ENCODE assay signal across 12 cellular contexts in the genomic region with DNA sequence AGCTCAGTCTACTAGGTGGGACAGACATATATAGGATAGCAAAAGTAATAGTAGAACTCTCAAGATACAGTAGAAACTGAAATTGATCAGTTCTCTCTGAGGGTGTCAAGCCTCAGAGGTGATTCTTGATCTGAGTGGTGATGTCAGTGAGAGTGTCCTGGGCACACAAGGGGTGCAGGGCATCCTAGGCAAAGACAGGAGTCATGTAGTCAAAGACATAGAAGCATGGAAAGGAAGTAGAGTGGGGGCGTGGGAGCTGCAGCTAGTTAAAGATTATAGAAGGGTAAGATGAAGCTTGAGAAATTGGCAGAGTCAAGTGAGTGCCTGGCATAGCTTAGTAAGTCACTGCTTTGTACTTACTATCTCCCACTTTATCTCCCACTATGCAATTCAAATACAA. TPM values are rescaled to one million over a fixed set of nuclear protein-coding genes. Genes with fewer than 3 reads are reported as not detected.
DNase-seq lines count a peak whose midpoint lies in the region; ATAC-seq, FAIRE-seq and TF ChIP-seq lines count a peak whose summit lies in the region.
"Had no signal": no experiment of that assay in that cellular context is flagged by ENCODE, and none has a peak within 500 bp of the region (broad histone marks: within the 10 kb centered on the region; RNA-seq: fewer than 3 reads in every experiment).

No MANE protein-coding gene starts in this region.

- DNase-seq in Caki2 (ENCODE audit: low read depth) (peak; percentile 35), small intestine (no peak), GF-D8 (lab: John Stamatoyannopoulos, UW) (no peak), GM13976 (ENCODE audit: low spot score) (no peak)
- DNase-seq in central memory CD8-positive, alpha-beta T cell (ENCODE audit: low spot score in 2 of 2) = no peak
- DNase-seq in effector memory CD4-positive, alpha-beta T cell = no peak
- DNase-seq: DND-41, T-cell had no signal

- no peaks in the 10 kb centered on the region for H3K36me3 ChIP-seq in effector memory CD4-positive, alpha-beta T cell (ENCODE audit: control insufficient read depth, insufficient read depth, low read length)
- H3K36me3 ChIP-seq in small intestine (ENCODE audit: control insufficient read depth in 2 of 2, insufficient read depth in 2 of 2, low read length in 2 of 2) = no peaks in the 10 kb centered on the region

- H3K27me3 Mint-ChIP-seq in central memory CD8-positive, alpha-beta T cell = no peaks in the 10 kb centered on the region
- H3K27me3 Mint-ChIP-seq: memory B cell, T-cell had no signal

- H3K27ac ChIP-seq in effector memory CD4-positive, alpha-beta T cell (ENCODE audit: insufficient read depth, low read length, poor library complexity, severe bottlenecking) = no peak overlapping the region
- no peak overlapping the region for H3K27ac ChIP-seq in small intestine (ENCODE audit: low read depth in 1 of 2, low read length in 1 of 2)
- H3K27ac ChIP-seq: coronary artery had no signal

- ATAC-seq in GM19438 (IDR thresholded peaks at IDR 0.05; ENCODE audit: low read depth, unreplicated experiment) (peak; percentile 93), HG03097 (IDR thresholded peaks at IDR 0.05; ENCODE audit: low FRiP score, unreplicated experiment) (peak; percentile 99)
- ATAC-seq in central memory CD8-positive, alpha-beta T cell (replicated peaks; ENCODE audit: extremely low read depth, poor library complexity, severe bottlenecking) = peak; percentile 62

- TF ChIP-seq CTCF in GM13976 (IDR thresholded peaks at IDR 0.05; ENCODE audit: borderline replicate concordance, control extremely low read depth, extremely low read depth, insufficient read depth, missing control alignments) = no peak

- no peaks in the 10 kb centered on the region for H3K27me3 ChIP-seq in effector memory CD4-positive, alpha-beta T cell (replicated peaks; ENCODE audit: control insufficient read depth, insufficient read depth, low read length, poor library complexity, severe bottlenecking)
- H3K27me3 ChIP-seq in small intestine (ENCODE audit: control insufficient read depth in 2 of 2, insufficient read depth in 2 of 2, low read length in 2 of 2) = no peaks in the 10 kb centered on the region

- H3K4me3 Mint-ChIP-seq in central memory CD8-positive, alpha-beta T cell = no peak overlapping the region
- H3K4me3 Mint-ChIP-seq: memory B cell, T-cell had no signal

- H3K36me3 Mint-ChIP-seq in central memory CD8-positive, alpha-beta T cell (ENCODE audit: insufficient read depth) = no peaks in the 10 kb centered on the region

- in situ Hi-C loops in Caki2 (cut with HindIII; ENCODE audit: low pct_unique_long_range_greater_than_20kb, low sequenced_read_pairs) (no loop called here), GM13976 (cut with MboI; ENCODE audit: low sequenced_read_pairs, unreplicated experiment) (loop anchor here (25.0 kb wide), 1 partner anchor 764 kb away; a partner anchor contains a TSS)

- H3K27ac Mint-ChIP-seq in central memory CD8-positive, alpha-beta T cell (ENCODE audit: low read depth) = peak overlapping the region; percentile 9
- H3K27ac Mint-ChIP-seq: memory B cell had no signal

- H3K4me1 Mint-ChIP-seq in central memory CD8-positive, alpha-beta T cell = peaks cover 34% of the 10 kb centered on the region
- H3K4me1 Mint-ChIP-seq: memory B cell had no signal

- no peaks in the 10 kb centered on the region for H3K4me1 ChIP-seq in effector memory CD4-positive, alpha-beta T cell (ENCODE audit: control insufficient read depth, insufficient read depth, low read length, poor library complexity, severe bottlenecking)
- H3K4me1 ChIP-seq in small intestine (ENCODE audit: control insufficient read depth in 2 of 2, insufficient read depth in 1 of 2, low read depth in 1 of 2, low read length in 1 of 2) = no peaks in the 10 kb centered on the region

- no peak overlapping the region for H3K4me3 ChIP-seq in effector memory CD4-positive, alpha-beta T cell (ENCODE audit: insufficient read depth, low read depth, low read length, poor library complexity, severe bottlenecking)
- no peak overlapping the region for H3K4me3 ChIP-seq in small intestine (ENCODE audit: low read depth in 1 of 2, low read length in 2 of 2)
- H3K4me3 ChIP-seq: coronary artery had no signal

- H3K9me3 ChIP-seq in effector memory CD4-positive, alpha-beta T cell (ENCODE audit: control insufficient read depth, low read length) = no peaks in the 10 kb centered on the region
- no peaks in the 10 kb centered on the region for H3K9me3 ChIP-seq in small intestine (ENCODE audit: control insufficient read depth, low read depth)

- H3K9me3 Mint-ChIP-seq in central memory CD8-positive, alpha-beta T cell = no peaks in the 10 kb centered on the region
- H3K9me3 Mint-ChIP-seq: memory B cell, T-cell had no signal

- 20 to 50% (median 36%) methylated on average over 1 of the region's 1 CpG for WGBS in small intestine, 3 donors

- no peak for FAIRE-seq in small intestine (lab: Jason Lieb, UNC)

RNA-seq across cellular contexts. Expression of a gene that starts 22.8 kb away (rescaled TPM):
- 3.5 and 8.4 TPM in 2 replicates for total RNA-seq in Caki2 (2014; rRNA removed; shearing (Covaris generic); ENCODE audit: low replicate concordance)
- polyA plus RNA-seq in small intestine = 1 to 10 TPM in 2 of 3 donors, under 1 TPM in 1; 0.27 to 6.0 (median 1.1) TPM
